Comparison of ENCODE assay signal across 8 cellular contexts in genomic region chr5:119341452-119342349, GRCh38. TPM values are rescaled to one million over a fixed set of nuclear protein-coding genes. Genes with fewer than 3 reads are reported as not detected.
DNase-seq lines count a peak whose midpoint lies in the region; ATAC-seq, FAIRE-seq and TF ChIP-seq lines count a peak whose summit lies in the region.

No MANE protein-coding gene starts in this region.

- H3K27me3 ChIP-seq in KMS-11 (ENCODE audit: insufficient read depth, low read depth) = no peaks in the 10 kb centered on the region
- H3K27me3 ChIP-seq in endothelial cell of umbilical vein (ENCODE audit: control insufficient read depth in 2 of 2, insufficient read depth in 2 of 2, low read length in 2 of 2) = no peaks in the 10 kb centered on the region

- no TSS peak for BruUV-seq in endothelial cell of umbilical vein (replicated peaks; lab: Mats Ljungman, UMichigan)

- intact Hi-C loops in endothelial cell of umbilical vein (cut with micrococcal nuclease) = no loop called here

- CTCF ChIA-PET in endothelial cell of umbilical vein (lab: Charles Lee) = interaction anchor here (0.9 to 2.4 kb wide), 4 partner anchors 15 to 354 kb away, joined by 3 to 8 read pairs (median 4); partner anchors contain the start of genes DTWD2 and TNFAIP8

- no peak overlapping the region for H3K4me3 ChIP-seq in KMS-11 (IDR thresholded peaks at IDR 0.05; ENCODE audit: insufficient read depth, low read depth, low read length)
- no peak overlapping the region for H3K4me3 ChIP-seq in endothelial cell of umbilical vein (replicated peaks in 1 of 3; ENCODE audit: insufficient read depth in 1 of 3, low read depth in 1 of 3, low read length in 3 of 3)

- H4K20me1 ChIP-seq in KMS-11 (ENCODE audit: insufficient read depth) (no peaks in the 10 kb centered on the region), endothelial cell of umbilical vein (replicated peaks; ENCODE audit: control insufficient read depth, extremely low read depth, insufficient read depth, low read length) (no peaks in the 10 kb centered on the region)

- H3K4me1 ChIP-seq in KMS-11 (ENCODE audit: low read depth, poor library complexity, severe bottlenecking) = peaks cover 89% of the 10 kb centered on the region
- H3K4me1 ChIP-seq in endothelial cell of umbilical vein (ENCODE audit: control insufficient read depth, extremely low read depth, insufficient read depth, low read length) = peaks cover 7% of the 10 kb centered on the region

- in situ Hi-C loops in GM13977 (cut with MboI; ENCODE audit: low pct_unique_long_range_greater_than_20kb, low sequenced_read_pairs, unreplicated experiment) = no loop called here

- dilution Hi-C loops in endothelial cell of umbilical vein (cut with MboI; ENCODE audit: extremely low pct_ligation_motif_present, low sequenced_read_pairs) = no loop called here

- H3K27ac ChIP-seq in KMS-11 (peak overlapping the region; percentile 97), endothelial cell of umbilical vein (ENCODE audit: insufficient read depth, low read depth, low read length) (no peak overlapping the region)

- H2AFZ ChIP-seq in KMS-11 (ENCODE audit: low read depth) (peak overlapping the region; percentile 42), endothelial cell of umbilical vein (ENCODE audit: low read depth, low read length) (no peak overlapping the region)

- no peaks in the 10 kb centered on the region for H3K9me3 ChIP-seq in endothelial cell of umbilical vein (replicated peaks; ENCODE audit: control insufficient read depth, insufficient read depth, low read length)

- H3K36me3 ChIP-seq in KMS-11 (ENCODE audit: insufficient read depth) = no peaks in the 10 kb centered on the region
- no peaks in the 10 kb centered on the region for H3K36me3 ChIP-seq in endothelial cell of umbilical vein (ENCODE audit: control insufficient read depth in 2 of 2, extremely low read depth in 1 of 2, insufficient read depth in 2 of 2, low read length in 2 of 2)

- FAIRE-seq in GM18507 (lab: Jason Lieb, UNC) (peak; percentile 97), endothelial cell of umbilical vein (lab: Jason Lieb, UNC) (no peak)

- TF ChIP-seq POLR2A in endothelial cell of umbilical vein (IDR thresholded peaks at IDR 0.05; ENCODE audit: low read depth, low read length) = no peak

- no peak for TF ChIP-seq CTCF in KMS-11 (conservative IDR thresholded peaks at IDR 0.05; ENCODE audit: low read depth, low read length)
- TF ChIP-seq CTCF in endothelial cell of umbilical vein (IDR thresholded peaks at IDR 0.05; ENCODE audit: extremely low read depth in 1 of 2, insufficient read depth in 1 of 2, low read depth in 1 of 2, low read length in 2 of 2) = no peak
- TF ChIP-seq CTCF in GM13977 (IDR thresholded peaks at IDR 0.05; ENCODE audit: extremely low read depth, insufficient read depth, missing control alignments) = no peak

- DNase-seq in GM18507 (ENCODE audit: extremely low spot score, insufficient read length, low read depth) = no peak
- peak; percentile 11 for DNase-seq in endothelial cell of umbilical vein (ENCODE audit: low read depth, low spot score)
- DNase-seq in Ammon's horn (ENCODE audit: low spot score) = no peak
- no peak for DNase-seq in GM13977 (ENCODE audit: low spot score)
- no peak for DNase-seq in DMS 273 (lab: John Stamatoyannopoulos, UW; ENCODE audit: unreplicated experiment)
- DNase-seq in SW480 (ENCODE audit: low spot score) = no peak

- ATAC-seq in GM21723 (IDR thresholded peaks at IDR 0.05; ENCODE audit: unreplicated experiment) = peak; percentile 54

- H3K9ac ChIP-seq in KMS-11 (peak overlapping the region; percentile 78), endothelial cell of umbilical vein (replicated peaks; ENCODE audit: extremely low read depth, insufficient read depth, low read length) (no peak overlapping the region)

- no peaks in the 10 kb centered on the region for H3K9me1 ChIP-seq in endothelial cell of umbilical vein (replicated peaks; ENCODE audit: control insufficient read depth, extremely low read depth, insufficient read depth, low read length)

- H3K4me2 ChIP-seq in KMS-11 = peak overlapping the region; percentile 95
- peak overlapping the region; percentile 31 for H3K4me2 ChIP-seq in endothelial cell of umbilical vein (ENCODE audit: insufficient read depth, low read length)

- POLR2A ChIA-PET in endothelial cell of umbilical vein (lab: Charles Lee) = no interaction called here

- peaks cover 48% of the 10 kb centered on the region for H3K79me2 ChIP-seq in KMS-11 (ENCODE audit: insufficient read depth, low read depth)
- H3K79me2 ChIP-seq in endothelial cell of umbilical vein (ENCODE audit: control insufficient read depth, insufficient read depth, low read length) = no peaks in the 10 kb centered on the region

TF ChIP-seq in endothelial cell of umbilical vein, 7 proteins besides CTCF, POLR2A, EP300 and RAD21:
- peak; percentile 82 for TF ChIP-seq GATA2 (IDR thresholded peaks at IDR 0.05; ENCODE audit: insufficient read depth, insufficient read length, low read depth, low read length)
- TF ChIP-seq FOS (IDR thresholded peaks at IDR 0.05; ENCODE audit: borderline replicate concordance, insufficient read depth, low read length) = peak; percentile 50
- TF ChIP-seq, protein P1, sequence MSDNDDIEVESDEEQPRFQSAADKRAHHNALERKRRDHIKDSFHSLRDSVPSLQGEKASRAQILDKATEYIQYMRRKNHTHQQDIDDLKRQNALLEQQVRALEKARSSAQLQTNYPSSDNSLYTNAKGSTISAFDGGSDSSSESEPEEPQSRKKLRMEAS (IDR thresholded peaks at IDR 0.05; ENCODE audit: insufficient read depth, insufficient read length) = no peak
- no peak for TF ChIP-seq MYC (IDR thresholded peaks at IDR 0.05; ENCODE audit: low read depth, low read length)

RNA-seq across cellular contexts. Expression of gene TNFAIP8, which starts 14.1 kb away (rescaled TPM):
- 6.0 and 7.4 TPM in 2 replicates for total RNA-seq in endothelial cell of umbilical vein
- 3.0 and 4.7 TPM in 2 replicates for polyA plus RNA-seq in endothelial cell of umbilical vein
- polyA plus RNA-seq in endothelial cell of umbilical vein (2011; cell fraction: cytosol; rRNA removed) = 7.6 and 10.1 TPM in 2 replicates
- polyA plus RNA-seq in endothelial cell of umbilical vein (2011; cell fraction: nucleus; rRNA removed) = 2.5 and 4.2 TPM in 2 replicates
- 8.0 and 11.7 TPM in 2 replicates for polyA plus RNA-seq in endothelial cell of umbilical vein (2012)
- polyA minus RNA-seq in endothelial cell of umbilical vein = 1.9 and 6.2 TPM in 2 replicates
- 27.8 TPM for polyA minus RNA-seq in endothelial cell of umbilical vein (2011; cell fraction: cytosol; rRNA and poly(A)+ RNA removed)
- 4.7 and 4.9 TPM in 2 replicates for polyA minus RNA-seq in endothelial cell of umbilical vein (2011; cell fraction: nucleus; rRNA and poly(A)+ RNA removed)
